Comparison of ENCODE assay signal across 1 cellular context in the genomic region with DNA sequence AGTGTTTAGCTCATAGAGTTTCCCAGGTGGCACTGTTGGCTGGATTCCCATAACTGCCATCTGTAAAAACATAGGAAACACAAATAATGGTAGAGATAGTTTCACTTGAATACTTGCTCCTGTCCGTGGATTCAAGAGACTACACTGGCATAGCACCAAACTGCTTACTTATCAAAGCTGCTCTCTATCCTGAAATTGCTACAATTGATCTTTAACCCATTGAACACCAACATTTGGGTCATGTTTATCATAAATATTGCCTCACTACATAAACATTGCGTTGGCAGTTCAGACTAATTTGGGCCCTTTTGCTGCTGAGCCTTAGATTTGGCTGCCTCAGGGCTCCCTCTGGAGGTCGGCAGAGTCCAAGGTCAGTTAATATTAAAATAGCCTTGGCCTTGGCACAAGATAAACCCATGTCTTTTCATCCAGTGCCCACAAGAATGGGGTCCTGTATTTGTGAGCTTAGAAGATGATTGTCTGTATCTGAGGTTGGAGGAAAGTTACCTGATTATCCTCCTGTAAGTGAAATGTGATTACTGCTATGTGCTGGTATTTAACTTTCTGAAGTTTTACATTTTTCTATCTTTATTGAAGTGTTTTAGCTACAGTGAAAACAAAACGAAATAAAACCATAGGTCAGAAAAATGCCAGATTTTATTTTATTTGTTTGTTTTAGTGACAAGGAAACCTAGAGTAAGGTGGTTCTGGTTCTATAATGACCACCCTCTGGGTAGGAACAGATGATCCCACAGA.
TF ChIP-seq lines count a peak whose summit lies in the region.

No MANE protein-coding gene starts in this region.

TF ChIP-seq in HEK293, 187 proteins besides CTCF, POLR2A, EP300 and RAD21 (continued from another document and continues in another):
- TF ChIP-seq REPIN1 (tag by site-specific recombination; IDR thresholded peaks at IDR 0.05; ENCODE audit: low read depth): no peak
- TF ChIP-seq ZNF560 (tag by site-specific recombination; IDR thresholded peaks at IDR 0.05; ENCODE audit: borderline replicate concordance): no peak
- TF ChIP-seq ZNF473 (tag by site-specific recombination; IDR thresholded peaks at IDR 0.05): no peak
- TF ChIP-seq ZNF514 (tag by site-specific recombination; IDR thresholded peaks at IDR 0.05): no peak
- TF ChIP-seq, protein P1, sequence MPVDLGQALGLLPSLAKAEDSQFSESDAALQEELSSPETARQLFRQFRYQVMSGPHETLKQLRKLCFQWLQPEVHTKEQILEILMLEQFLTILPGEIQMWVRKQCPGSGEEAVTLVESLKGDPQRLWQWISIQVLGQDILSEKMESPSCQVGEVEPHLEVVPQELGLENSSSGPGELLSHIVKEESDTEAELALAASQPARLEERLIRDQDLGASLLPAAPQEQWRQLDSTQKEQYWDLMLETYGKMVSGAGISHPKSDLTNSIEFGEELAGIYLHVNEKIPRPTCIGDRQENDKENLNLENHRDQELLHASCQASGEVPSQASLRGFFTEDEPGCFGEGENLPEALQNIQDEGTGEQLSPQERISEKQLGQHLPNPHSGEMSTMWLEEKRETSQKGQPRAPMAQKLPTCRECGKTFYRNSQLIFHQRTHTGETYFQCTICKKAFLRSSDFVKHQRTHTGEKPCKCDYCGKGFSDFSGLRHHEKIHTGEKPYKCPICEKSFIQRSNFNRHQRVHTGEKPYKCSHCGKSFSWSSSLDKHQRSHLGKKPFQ (tag by site-specific recombination; IDR thresholded peaks at IDR 0.05): no peak; the same call in 1 of the 2 replicates
- no peak for TF ChIP-seq BCL11A (tag by site-specific recombination; IDR thresholded peaks at IDR 0.05; ENCODE audit: low read depth)
- TF ChIP-seq ZNF19 (tag by site-specific recombination; IDR thresholded peaks at IDR 0.05; ENCODE audit: low read depth): 0 out of 2 replicates have a peak, but pooled peaks have one; percentile 24
- TF ChIP-seq, protein P2, sequence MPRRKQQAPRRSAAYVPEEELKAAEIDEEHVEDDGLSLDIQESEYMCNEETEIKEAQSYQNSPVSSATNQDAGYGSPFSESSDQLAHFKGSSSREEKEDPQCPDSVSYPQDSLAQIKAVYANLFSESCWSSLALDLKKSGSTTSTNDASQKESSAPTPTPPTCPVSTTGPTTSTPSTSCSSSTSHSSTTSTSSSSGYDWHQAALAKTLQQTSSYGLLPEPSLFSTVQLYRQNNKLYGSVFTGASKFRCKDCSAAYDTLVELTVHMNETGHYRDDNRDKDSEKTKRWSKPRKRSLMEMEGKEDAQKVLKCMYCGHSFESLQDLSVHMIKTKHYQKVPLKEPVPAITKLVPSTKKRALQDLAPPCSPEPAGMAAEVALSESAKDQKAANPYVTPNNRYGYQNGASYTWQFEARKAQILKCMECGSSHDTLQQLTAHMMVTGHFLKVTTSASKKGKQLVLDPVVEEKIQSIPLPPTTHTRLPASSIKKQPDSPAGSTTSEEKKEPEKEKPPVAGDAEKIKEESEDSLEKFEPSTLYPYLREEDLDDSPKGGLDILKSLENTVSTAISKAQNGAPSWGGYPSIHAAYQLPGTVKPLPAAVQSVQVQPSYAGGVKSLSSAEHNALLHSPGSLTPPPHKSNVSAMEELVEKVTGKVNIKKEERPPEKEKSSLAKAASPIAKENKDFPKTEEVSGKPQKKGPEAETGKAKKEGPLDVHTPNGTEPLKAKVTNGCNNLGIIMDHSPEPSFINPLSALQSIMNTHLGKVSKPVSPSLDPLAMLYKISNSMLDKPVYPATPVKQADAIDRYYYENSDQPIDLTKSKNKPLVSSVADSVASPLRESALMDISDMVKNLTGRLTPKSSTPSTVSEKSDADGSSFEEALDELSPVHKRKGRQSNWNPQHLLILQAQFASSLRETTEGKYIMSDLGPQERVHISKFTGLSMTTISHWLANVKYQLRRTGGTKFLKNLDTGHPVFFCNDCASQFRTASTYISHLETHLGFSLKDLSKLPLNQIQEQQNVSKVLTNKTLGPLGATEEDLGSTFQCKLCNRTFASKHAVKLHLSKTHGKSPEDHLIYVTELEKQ (tag by site-specific recombination; IDR thresholded peaks at IDR 0.05; ENCODE audit: borderline replicate concordance): no peak
- TF ChIP-seq BCL11B (tag by site-specific recombination; IDR thresholded peaks at IDR 0.05; ENCODE audit: low read depth): no peak
- TF ChIP-seq, protein P3, sequence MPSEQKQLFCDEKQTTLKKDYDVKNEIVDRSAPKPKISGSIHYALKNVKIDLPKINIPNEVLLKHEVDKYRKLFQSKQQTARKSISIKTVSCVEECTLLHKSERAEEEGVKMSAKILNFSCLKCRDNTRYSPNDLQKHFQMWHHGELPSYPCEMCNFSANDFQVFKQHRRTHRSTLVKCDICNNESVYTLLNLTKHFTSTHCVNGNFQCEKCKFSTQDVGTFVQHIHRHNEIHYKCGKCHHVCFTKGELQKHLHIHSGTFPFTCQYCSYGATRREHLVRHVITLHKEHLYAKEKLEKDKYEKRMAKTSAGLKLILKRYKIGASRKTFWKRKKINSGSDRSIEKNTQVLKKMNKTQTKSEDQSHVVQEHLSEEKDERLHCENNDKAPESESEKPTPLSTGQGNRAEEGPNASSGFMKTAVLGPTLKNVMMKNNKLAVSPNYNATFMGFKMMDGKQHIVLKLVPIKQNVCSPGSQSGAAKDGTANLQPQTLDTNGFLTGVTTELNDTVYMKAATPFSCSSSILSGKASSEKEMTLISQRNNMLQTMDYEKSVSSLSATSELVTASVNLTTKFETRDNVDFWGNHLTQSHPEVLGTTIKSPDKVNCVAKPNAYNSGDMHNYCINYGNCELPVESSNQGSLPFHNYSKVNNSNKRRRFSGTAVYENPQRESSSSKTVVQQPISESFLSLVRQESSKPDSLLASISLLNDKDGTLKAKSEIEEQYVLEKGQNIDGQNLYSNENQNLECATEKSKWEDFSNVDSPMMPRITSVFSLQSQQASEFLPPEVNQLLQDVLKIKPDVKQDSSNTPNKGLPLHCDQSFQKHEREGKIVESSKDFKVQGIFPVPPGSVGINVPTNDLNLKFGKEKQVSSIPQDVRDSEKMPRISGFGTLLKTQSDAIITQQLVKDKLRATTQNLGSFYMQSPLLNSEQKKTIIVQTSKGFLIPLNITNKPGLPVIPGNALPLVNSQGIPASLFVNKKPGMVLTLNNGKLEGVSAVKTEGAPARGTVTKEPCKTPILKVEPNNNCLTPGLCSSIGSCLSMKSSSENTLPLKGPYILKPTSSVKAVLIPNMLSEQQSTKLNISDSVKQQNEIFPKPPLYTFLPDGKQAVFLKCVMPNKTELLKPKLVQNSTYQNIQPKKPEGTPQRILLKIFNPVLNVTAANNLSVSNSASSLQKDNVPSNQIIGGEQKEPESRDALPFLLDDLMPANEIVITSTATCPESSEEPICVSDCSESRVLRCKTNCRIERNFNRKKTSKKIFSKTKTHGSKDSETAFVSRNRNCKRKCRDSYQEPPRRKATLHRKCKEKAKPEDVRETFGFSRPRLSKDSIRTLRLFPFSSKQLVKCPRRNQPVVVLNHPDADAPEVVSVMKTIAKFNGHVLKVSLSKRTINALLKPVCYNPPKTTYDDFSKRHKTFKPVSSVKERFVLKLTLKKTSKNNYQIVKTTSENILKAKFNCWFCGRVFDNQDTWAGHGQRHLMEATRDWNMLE (tag by site-specific recombination; conservative IDR thresholded peaks at IDR 0.05; ENCODE audit: low read depth): no peak
- no peak for TF ChIP-seq PRDM1 (tag by site-specific recombination; IDR thresholded peaks at IDR 0.05)
- TF ChIP-seq SP3 (tag by site-specific recombination; IDR thresholded peaks at IDR 0.05): 0 out of 2 replicates have a peak, but pooled peaks have one; percentile 9
- TF ChIP-seq ZNF629 (tag by site-specific recombination; IDR thresholded peaks at IDR 0.05): peak; percentile 59
- peak; percentile 83 for TF ChIP-seq ZXDB (tag by site-specific recombination; IDR thresholded peaks at IDR 0.05)
- TF ChIP-seq KLF9 (tag by site-specific recombination; IDR thresholded peaks at IDR 0.05; ENCODE audit: low read depth): no peak
- no peak for TF ChIP-seq ZNF555 (tag by site-specific recombination; conservative IDR thresholded peaks at IDR 0.05)
- TF ChIP-seq, protein P4, sequence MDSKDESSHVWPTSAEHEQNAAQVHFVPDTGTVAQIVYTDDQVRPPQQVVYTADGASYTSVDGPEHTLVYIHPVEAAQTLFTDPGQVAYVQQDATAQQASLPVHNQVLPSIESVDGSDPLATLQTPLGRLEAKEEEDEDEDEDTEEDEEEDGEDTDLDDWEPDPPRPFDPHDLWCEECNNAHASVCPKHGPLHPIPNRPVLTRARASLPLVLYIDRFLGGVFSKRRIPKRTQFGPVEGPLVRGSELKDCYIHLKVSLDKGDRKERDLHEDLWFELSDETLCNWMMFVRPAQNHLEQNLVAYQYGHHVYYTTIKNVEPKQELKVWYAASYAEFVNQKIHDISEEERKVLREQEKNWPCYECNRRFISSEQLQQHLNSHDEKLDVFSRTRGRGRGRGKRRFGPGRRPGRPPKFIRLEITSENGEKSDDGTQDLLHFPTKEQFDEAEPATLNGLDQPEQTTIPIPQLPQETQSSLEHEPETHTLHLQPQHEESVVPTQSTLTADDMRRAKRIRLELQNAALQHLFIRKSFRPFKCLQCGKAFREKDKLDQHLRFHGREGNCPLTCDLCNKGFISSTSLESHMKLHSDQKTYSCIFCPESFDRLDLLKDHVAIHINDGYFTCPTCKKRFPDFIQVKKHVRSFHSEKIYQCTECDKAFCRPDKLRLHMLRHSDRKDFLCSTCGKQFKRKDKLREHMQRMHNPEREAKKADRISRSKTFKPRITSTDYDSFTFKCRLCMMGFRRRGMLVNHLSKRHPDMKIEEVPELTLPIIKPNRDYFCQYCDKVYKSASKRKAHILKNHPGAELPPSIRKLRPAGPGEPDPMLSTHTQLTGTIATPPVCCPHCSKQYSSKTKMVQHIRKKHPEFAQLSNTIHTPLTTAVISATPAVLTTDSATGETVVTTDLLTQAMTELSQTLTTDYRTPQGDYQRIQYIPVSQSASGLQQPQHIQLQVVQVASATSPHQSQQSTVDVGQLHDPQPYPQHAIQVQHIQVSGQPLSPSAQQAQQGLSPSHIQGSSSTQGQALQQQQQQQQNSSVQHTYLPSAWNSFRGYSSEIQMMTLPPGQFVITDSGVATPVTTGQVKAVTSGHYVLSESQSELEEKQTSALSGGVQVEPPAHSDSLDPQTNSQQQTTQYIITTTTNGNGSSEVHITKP (tag by site-specific recombination; IDR thresholded peaks at IDR 0.05): no peak
- no peak for TF ChIP-seq ZNF664 (tag by site-specific recombination; IDR thresholded peaks at IDR 0.05)
- TF ChIP-seq, protein P5, sequence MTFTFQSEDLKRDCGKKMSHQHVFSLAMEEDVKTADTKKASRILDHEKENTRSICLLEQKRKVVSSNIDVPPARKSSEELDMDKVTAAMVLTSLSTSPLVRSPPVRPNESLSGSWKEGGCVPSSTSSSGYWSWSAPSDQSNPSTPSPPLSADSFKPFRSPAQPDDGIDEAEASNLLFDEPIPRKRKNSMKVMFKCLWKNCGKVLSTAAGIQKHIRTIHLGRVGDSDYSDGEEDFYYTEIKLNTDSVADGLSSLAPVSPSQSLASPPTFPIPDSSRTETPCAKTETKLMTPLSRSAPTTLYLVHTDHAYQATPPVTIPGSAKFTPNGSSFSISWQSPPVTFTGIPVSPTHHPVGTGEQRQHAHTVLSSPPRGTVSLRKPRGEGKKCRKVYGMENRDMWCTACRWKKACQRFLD (tag by site-specific recombination; IDR thresholded peaks at IDR 0.05): no peak
- TF ChIP-seq ZBTB8A (tag by site-specific recombination; IDR thresholded peaks at IDR 0.05): no peak
- TF ChIP-seq, protein P6, sequence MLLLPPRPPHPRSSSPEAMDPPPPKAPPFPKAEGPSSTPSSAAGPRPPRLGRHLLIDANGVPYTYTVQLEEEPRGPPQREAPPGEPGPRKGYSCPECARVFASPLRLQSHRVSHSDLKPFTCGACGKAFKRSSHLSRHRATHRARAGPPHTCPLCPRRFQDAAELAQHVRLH (tag by site-specific recombination; IDR thresholded peaks at IDR 0.05): peak; percentile 65; the same call in 1 of the 2 replicates
- TF ChIP-seq ZBTB17 (tag by site-specific recombination; IDR thresholded peaks at IDR 0.05): no peak; the same call in none of the 2 replicates
- TF ChIP-seq ZNF660 (tag by site-specific recombination; IDR thresholded peaks at IDR 0.05): peak; percentile 56
- TF ChIP-seq ZNF654 (tag by site-specific recombination; IDR thresholded peaks at IDR 0.05; ENCODE audit: low read depth): peak; percentile 89
- TF ChIP-seq, protein P7, sequence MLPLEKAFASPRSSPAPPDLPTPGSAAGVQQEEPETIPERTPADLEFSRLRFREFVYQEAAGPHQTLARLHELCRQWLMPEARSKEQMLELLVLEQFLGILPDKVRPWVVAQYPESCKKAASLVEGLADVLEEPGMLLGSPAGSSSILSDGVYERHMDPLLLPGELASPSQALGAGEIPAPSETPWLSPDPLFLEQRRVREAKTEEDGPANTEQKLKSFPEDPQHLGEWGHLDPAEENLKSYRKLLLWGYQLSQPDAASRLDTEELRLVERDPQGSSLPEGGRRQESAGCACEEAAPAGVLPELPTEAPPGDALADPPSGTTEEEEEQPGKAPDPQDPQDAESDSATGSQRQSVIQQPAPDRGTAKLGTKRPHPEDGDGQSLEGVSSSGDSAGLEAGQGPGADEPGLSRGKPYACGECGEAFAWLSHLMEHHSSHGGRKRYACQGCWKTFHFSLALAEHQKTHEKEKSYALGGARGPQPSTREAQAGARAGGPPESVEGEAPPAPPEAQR (tag by site-specific recombination; IDR thresholded peaks at IDR 0.05): no peak
- no peak for TF ChIP-seq ZSCAN23 (tag by site-specific recombination; IDR thresholded peaks at IDR 0.05)
- TF ChIP-seq GLIS2 (tag by site-specific recombination; IDR thresholded peaks at IDR 0.05): no peak
- no peak for TF ChIP-seq ZNF211 (tag by site-specific recombination; IDR thresholded peaks at IDR 0.05; ENCODE audit: low read depth)
- no peak for TF ChIP-seq ZNF37A (tag by site-specific recombination; IDR thresholded peaks at IDR 0.05)
- no peak for TF ChIP-seq ZNF501 (tag by site-specific recombination; IDR thresholded peaks at IDR 0.05)
- TF ChIP-seq MYNN (tag by site-specific recombination; IDR thresholded peaks at IDR 0.05; ENCODE audit: borderline replicate concordance): no peak
- TF ChIP-seq, protein P8, sequence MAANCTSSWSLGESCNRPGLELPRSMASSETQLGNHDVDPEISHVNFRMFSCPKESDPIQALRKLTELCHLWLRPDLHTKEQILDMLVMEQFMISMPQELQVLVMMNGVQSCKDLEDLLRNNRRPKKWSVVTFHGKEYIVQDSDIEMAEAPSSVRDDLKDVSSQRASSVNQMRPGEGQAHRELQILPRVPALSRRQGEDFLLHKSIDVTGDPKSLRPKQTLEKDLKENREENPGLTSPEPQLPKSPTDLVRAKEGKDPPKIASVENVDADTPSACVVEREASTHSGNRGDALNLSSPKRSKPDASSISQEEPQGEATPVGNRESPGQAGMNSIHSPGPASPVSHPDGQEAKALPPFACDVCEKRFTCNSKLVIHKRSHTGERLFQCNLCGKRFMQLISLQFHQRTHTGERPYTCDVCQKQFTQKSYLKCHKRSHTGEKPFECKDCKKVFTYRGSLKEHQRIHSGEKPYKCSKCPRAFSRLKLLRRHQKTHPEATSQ (tag by site-specific recombination; IDR thresholded peaks at IDR 0.05): no peak
